Comparison of ENCODE assay signal across 16 cellular contexts in the genomic region with DNA sequence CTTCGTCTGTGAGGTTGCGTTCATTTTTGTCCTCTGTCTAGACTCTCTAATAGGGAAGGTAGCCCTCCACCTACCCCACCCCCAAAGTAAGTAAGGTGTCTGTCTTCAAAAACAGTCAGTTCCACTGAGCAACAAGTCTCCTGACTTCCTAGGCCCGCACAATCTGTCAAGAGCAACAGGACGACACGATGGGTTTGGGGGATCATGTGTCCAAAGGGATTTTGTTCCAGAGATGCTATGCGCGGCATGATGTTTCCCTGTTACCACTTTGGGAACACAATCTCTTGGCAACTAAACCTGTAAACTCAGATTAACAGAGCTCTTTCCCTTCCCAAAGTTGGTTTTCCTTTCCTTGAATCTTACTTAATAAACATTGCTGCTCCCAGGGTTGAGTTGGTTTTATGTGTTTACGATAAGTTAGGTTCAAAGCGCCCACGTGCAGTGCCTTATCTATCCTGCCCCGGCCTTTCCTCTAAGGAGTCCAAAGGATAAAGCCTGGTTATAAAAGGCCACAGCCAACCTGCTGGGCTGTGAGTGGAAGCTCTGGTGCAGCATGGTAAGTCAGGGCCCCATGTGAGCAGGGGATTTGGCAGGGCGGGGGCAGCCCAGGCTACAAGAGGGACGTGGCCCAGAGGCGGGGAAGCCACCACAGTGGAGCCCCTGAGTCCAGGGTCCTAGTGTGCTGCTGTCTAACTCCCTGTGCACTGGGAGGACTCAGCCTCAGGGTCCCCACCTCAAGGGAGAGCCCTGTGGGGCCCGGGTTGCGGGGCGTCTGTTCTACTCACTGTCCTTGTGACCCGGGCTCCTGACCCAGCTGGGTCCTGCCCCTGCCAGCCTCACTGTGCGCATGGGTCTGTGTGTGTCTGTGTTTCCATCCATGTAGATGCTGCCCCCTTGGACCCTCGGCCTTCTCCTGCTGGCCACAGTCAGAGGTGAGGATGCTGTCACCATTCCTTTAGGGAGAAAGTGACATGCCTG. TPM values are rescaled to one million over a fixed set of nuclear protein-coding genes. Genes with fewer than 3 reads are reported as not detected.
"Had no signal": no experiment of that assay in that cellular context is flagged by ENCODE, and none has a peak within 500 bp of the region (broad histone marks: within the 10 kb centered on the region; RNA-seq: fewer than 3 reads in every experiment).

A gene (plus strand): TSS at position 531 of the 978 bp plus-strand sequence.

- H3K27me3 ChIP-seq: uterus had no signal

- ATAC-seq: left lobe of liver; stimulated activated memory B cell treated with anti-CD40 and anti-IgM and Interleukin-4, amounts not matched to agents 10 μg/mL and 1 μg/mL and 100 μg/mL, for 72 hours had no signal

- H3K4me1 Mint-ChIP-seq: activated B cell treated with CpG ODN at 0.5 μM for 24 hours; activated naive CD4-positive, alpha-beta T cell treated with anti-CD3 and anti-CD28 coated beads, Interleukin-2, amount 50 U/mL, for 24 hours; brain; central memory CD8-positive, alpha-beta T cell; immature natural killer cell; memory B cell; stimulated activated memory B cell treated with anti-CD40 and anti-IgM and Interleukin-4, amounts not matched to agents 10 μg/mL and 1 μg/mL and 100 μg/mL, for 72 hours had no signal

- H3K36me3 ChIP-seq: esophagus muscularis mucosa, uterus had no signal

- H3K4me3 ChIP-seq: esophagus muscularis mucosa, uterus had no signal

- H3K36me3 Mint-ChIP-seq: activated naive CD4-positive, alpha-beta T cell treated with anti-CD3 and anti-CD28 coated beads, Interleukin-2, amount 50 U/mL, for 24 hours; brain; immature natural killer cell; memory B cell; stimulated activated memory B cell treated with anti-CD40 and anti-IgM and Interleukin-4, amounts not matched to agents 10 μg/mL and 1 μg/mL and 100 μg/mL, for 72 hours had no signal

- H3K27ac ChIP-seq: esophagus muscularis mucosa, uterus had no signal

- H3K9me3 ChIP-seq: esophagus muscularis mucosa, uterus had no signal

- H3K4me1 ChIP-seq: esophagus muscularis mucosa, uterus had no signal

- H3K27me3 Mint-ChIP-seq: activated B cell treated with CpG ODN at 0.5 μM for 24 hours, memory B cell had no signal

- H3K4me3 Mint-ChIP-seq: activated B cell treated with CpG ODN at 0.5 μM for 24 hours; activated naive CD4-positive, alpha-beta T cell treated with anti-CD3 and anti-CD28 coated beads, Interleukin-2, amount 50 U/mL, for 24 hours; brain; central memory CD8-positive, alpha-beta T cell; immature natural killer cell; memory B cell; stimulated activated memory B cell treated with anti-CD40 and anti-IgM and Interleukin-4, amounts not matched to agents 10 μg/mL and 1 μg/mL and 100 μg/mL, for 72 hours had no signal

- H3K27ac Mint-ChIP-seq: activated B cell treated with CpG ODN at 0.5 μM for 24 hours; activated naive CD4-positive, alpha-beta T cell treated with anti-CD3 and anti-CD28 coated beads, Interleukin-2, amount 50 U/mL, for 24 hours; immature natural killer cell; memory B cell; stimulated activated memory B cell treated with anti-CD40 and anti-IgM and Interleukin-4, amounts not matched to agents 10 μg/mL and 1 μg/mL and 100 μg/mL, for 72 hours had no signal

- DNase-seq: activated B cell treated with CpG ODN at 0.5 μM for 24 hours; activated CD4-positive, alpha-beta T cell treated with anti-CD3 and anti-CD28 coated beads, Interleukin-2, amount 50 U/mL, for 1 hour; glutamatergic neuron; immature natural killer cell; retina; T-helper 2 cell; uterus had no signal

- H3K9me3 Mint-ChIP-seq: activated B cell treated with CpG ODN at 0.5 μM for 24 hours; activated naive CD4-positive, alpha-beta T cell treated with anti-CD3 and anti-CD28 coated beads, Interleukin-2, amount 50 U/mL, for 24 hours; stimulated activated memory B cell treated with anti-CD40 and anti-IgM and Interleukin-4, amounts not matched to agents 10 μg/mL and 1 μg/mL and 100 μg/mL, for 72 hours had no signal

RNA-seq across cellular contexts. Expression of the gene that starts here (rescaled TPM):
- total RNA-seq: activated B cell treated with CpG ODN at 0.5 μM for 24 hours, dermis microvascular lymphatic vessel endothelial cell, esophagus muscularis mucosa, fibroblast of villous mesenchyme, uterus had no signal
- polyA plus RNA-seq: immature natural killer cell had no signal
